21 cellular contexts compared by ENCODE assay signal in genomic region chr2:28901202-28901601, GRCh38.
"Had no signal": no experiment of that assay in that cellular context is flagged by ENCODE, and none has a peak within 500 bp of the region (broad histone marks: within the 10 kb centered on the region; RNA-seq: fewer than 3 reads in every experiment).

No MANE protein-coding gene starts in this region.

- FAIRE-seq: bronchial epithelial cell, endothelial cell of umbilical vein had no signal

- H3K9me3 ChIP-seq: heart right ventricle, left lung, SJSA1, upper lobe of left lung had no signal

- H3K4me3 Mint-ChIP-seq: activated CD4-positive, alpha-beta memory T cell treated with anti-CD3 and anti-CD28 coated beads, Interleukin-2, amount 10 ng/mL, durations not matched to agents 7 days and 5 days; natural killer cell had no signal

- H3K27me3 Mint-ChIP-seq: activated CD4-positive, alpha-beta memory T cell treated with anti-CD3 and anti-CD28 coated beads, Interleukin-2, amount 10 ng/mL, durations not matched to agents 7 days and 5 days had no signal

- H3K4me3 ChIP-seq: heart right ventricle, left lung, SJSA1, upper lobe of left lung had no signal

- H3K27ac ChIP-seq: heart right ventricle, left lung, SJSA1, upper lobe of left lung had no signal

- H3K9me3 Mint-ChIP-seq: activated CD4-positive, alpha-beta memory T cell treated with anti-CD3 and anti-CD28 coated beads, Interleukin-2, amount 10 ng/mL, durations not matched to agents 7 days and 5 days; activated naive CD4-positive, alpha-beta T cell treated with anti-CD3 and anti-CD28 coated beads, Interleukin-2, amount 50 U/mL, for 72 hours; natural killer cell had no signal

- ATAC-seq: activated naive CD4-positive, alpha-beta T cell treated with anti-CD3 and anti-CD28 coated beads, Interleukin-2, amount 50 U/mL, for 72 hours; heart right ventricle; left lung; natural killer cell; right cardiac atrium had no signal

- H3K27ac Mint-ChIP-seq: activated CD4-positive, alpha-beta memory T cell treated with anti-CD3 and anti-CD28 coated beads, Interleukin-2, amount 10 ng/mL, durations not matched to agents 7 days and 5 days; natural killer cell had no signal

- DNase-seq: activated CD4-positive, alpha-beta memory T cell treated with anti-CD3 and anti-CD28 coated beads, Interleukin-2, amount 10 ng/mL, durations not matched to agents 7 days and 5 days; activated CD4-positive, alpha-beta T cell treated with anti-CD3 and anti-CD28 coated beads for 1 hour; activated CD8-positive, alpha-beta memory T cell treated with anti-CD3 and anti-CD28 coated beads, Interleukin-2, amount 50 U/mL, for 48 hours; activated effector memory CD4-positive, alpha-beta T cell treated with Interleukin-2 at 50 U/mL for 16 hours; anterior cingulate cortex; foreskin melanocyte; heart right ventricle; islet precursor cell; left lung; natural killer cell; nucleus accumbens; right cardiac atrium; stimulated activated CD4-positive, alpha-beta T cell treated with anti-CD3 and anti-CD28 coated beads, Interleukin-1b, Interleukin-23, amount 100 ng/mL, for 48 hours; stimulated activated naive CD4-positive, alpha-beta T cell; substantia nigra; SW 1271; upper lobe of left lung had no signal

- H3K27me3 ChIP-seq: heart right ventricle, left lung, SJSA1, upper lobe of left lung had no signal
